18 cellular contexts compared by ENCODE assay signal in genomic region chr16:53770641-53771040, GRCh38.
DNase-seq lines count a peak whose midpoint lies in the region; ATAC-seq and TF ChIP-seq lines count a peak whose summit lies in the region.
"Had no signal": no experiment of that assay in that cellular context is flagged by ENCODE, and none has a peak within 500 bp of the region (broad histone marks: within the 10 kb centered on the region; RNA-seq: fewer than 3 reads in every experiment).

No MANE protein-coding gene starts in this region.

- H3K27me3 ChIP-seq in ACC112 (ENCODE audit: insufficient read depth, low read length) (no peaks in the 10 kb centered on the region), Panc1 (ENCODE audit: control insufficient read depth, insufficient read depth, low read length) (no peaks in the 10 kb centered on the region), smooth muscle cell (ENCODE audit: low read depth) (no peaks in the 10 kb centered on the region)

- in situ Hi-C loops in Panc1 (cut with HindIII; ENCODE audit: low pct_unique_long_range_greater_than_20kb, low sequenced_read_pairs) = no loop called here

- ATAC-seq in Panc1 = no peak
- no peak for ATAC-seq in GM21786 (IDR thresholded peaks at IDR 0.05; ENCODE audit: unreplicated experiment)

- H3K4me1 ChIP-seq in ACC112 (ENCODE audit: control insufficient read depth, insufficient read depth, low read length, unreplicated experiment) (peaks cover 90% of the 10 kb centered on the region), Panc1 (ENCODE audit: control insufficient read depth, insufficient read depth, low read length) (peaks cover 67% of the 10 kb centered on the region), smooth muscle cell (ENCODE audit: low read depth) (peaks cover 47% of the 10 kb centered on the region)

- H4K20me1 ChIP-seq in smooth muscle cell (ENCODE audit: low read depth) = peaks cover 3% of the 10 kb centered on the region

- WGBS in smooth muscle cell (ENCODE audit: low lambda C conversion rate) = 47% methylated on average over 4 of the region's 4 CpGs

- no peak overlapping the region for H3K9ac ChIP-seq in smooth muscle cell (ENCODE audit: low read depth)

- H3K9me3 ChIP-seq in Panc1 (ENCODE audit: control insufficient read depth, insufficient read depth, low read depth, low read length) (no peaks in the 10 kb centered on the region), smooth muscle cell (replicated peaks; ENCODE audit: low read depth) (no peaks in the 10 kb centered on the region)

- H3K4me2 ChIP-seq in smooth muscle cell = peak overlapping the region; percentile 47
- H3K4me2 ChIP-seq: PC-9 had no signal

- BruUV-seq in Panc1 (replicated peaks; lab: Mats Ljungman, UMichigan) = no TSS peak

- H3K27ac ChIP-seq in ACC112 (ENCODE audit: low read depth, low read length) = peak overlapping the region; percentile 97
- H3K27ac ChIP-seq in Panc1 (ENCODE audit: low read length) = peak overlapping the region; percentile 89
- peak overlapping the region; percentile 86 for H3K27ac ChIP-seq in smooth muscle cell (ENCODE audit: low read depth)
- H3K27ac ChIP-seq: HL-60, PC-9, SK-N-MC had no signal

- H3K79me2 ChIP-seq in ACC112 (ENCODE audit: control insufficient read depth, insufficient read depth, low read length, unreplicated experiment) (peaks cover 69% of the 10 kb centered on the region), smooth muscle cell (ENCODE audit: low read depth) (peaks cover 25% of the 10 kb centered on the region)

- H3K36me3 ChIP-seq in ACC112 (ENCODE audit: insufficient read depth, low read length) = no peaks in the 10 kb centered on the region
- no peaks in the 10 kb centered on the region for H3K36me3 ChIP-seq in Panc1 (ENCODE audit: control insufficient read depth, insufficient read depth, low read length)
- H3K36me3 ChIP-seq in smooth muscle cell (ENCODE audit: low read depth) = no peaks in the 10 kb centered on the region

- H2AFZ ChIP-seq in ACC112 (ENCODE audit: low read length, unreplicated experiment) = no peak overlapping the region
- H2AFZ ChIP-seq in smooth muscle cell (ENCODE audit: low read depth) = no peak overlapping the region
- H2AFZ ChIP-seq: PC-9 had no signal

- H3K4me3 ChIP-seq in ACC112 (ENCODE audit: low read depth, low read length) = no peak overlapping the region; the same call in 1 of the 2 replicates
- H3K4me3 ChIP-seq in Panc1 (ENCODE audit: low read depth in 2 of 2, low read length in 2 of 2) = no peak overlapping the region
- no peak overlapping the region for H3K4me3 ChIP-seq in choroid plexus epithelial cell (ENCODE audit: low read depth, low read length)
- no peak overlapping the region for H3K4me3 ChIP-seq in smooth muscle cell
- H3K4me3 ChIP-seq: PC-9, SK-N-MC had no signal

- POLR2A ChIA-PET in Panc1 (lab: Charles Lee) = no interaction called here

- TF ChIP-seq CTCF in Panc1 (IDR thresholded peaks at IDR 0.05) = no peak
- TF ChIP-seq CTCF in choroid plexus epithelial cell (conservative IDR thresholded peaks at IDR 0.05; ENCODE audit: low read depth, low read length) = no peak
- TF ChIP-seq CTCF in smooth muscle cell (IDR thresholded peaks at IDR 0.05; ENCODE audit: borderline replicate concordance, insufficient read depth, poor library complexity, severe bottlenecking) = no peak

- CTCF ChIA-PET in Panc1 (lab: Charles Lee) = no interaction called here

- no peak for DNase-seq in Panc1 (ENCODE audit: low read depth, low spot score)
- peak; percentile 59 for DNase-seq in choroid plexus epithelial cell (ENCODE audit: low read depth)
- no peak for DNase-seq in smooth muscle cell (lab: John Stamatoyannopoulos, UW; ENCODE audit: unreplicated experiment)
- no peak for DNase-seq in hepatic stellate cell (ENCODE audit: low spot score)
- DNase-seq in NCI-H748 treated with DMSO at 0.1 percent for 48 hours (lab: John Stamatoyannopoulos, UW) = no peak
- DNase-seq: AML-193, COR-L47, GF-D8, HFFc6, NCI-H1930, NCI-H2171, NCI-H82, PC-9, Right ventricle myocardium superior had no signal

- H3F3A ChIP-seq in smooth muscle cell (ENCODE audit: low read depth) = peaks cover 15% of the 10 kb centered on the region

- intact Hi-C loops in Panc1 (cut with micrococcal nuclease; ENCODE audit: unreplicated experiment) = loop anchor here (5.0 to 10.0 kb wide), 3 partner anchors 78 to 514 kb away; partner anchors contain the start of gene IRX3
